Comparison of ENCODE assay signal across 1 cellular context in the genomic region with DNA sequence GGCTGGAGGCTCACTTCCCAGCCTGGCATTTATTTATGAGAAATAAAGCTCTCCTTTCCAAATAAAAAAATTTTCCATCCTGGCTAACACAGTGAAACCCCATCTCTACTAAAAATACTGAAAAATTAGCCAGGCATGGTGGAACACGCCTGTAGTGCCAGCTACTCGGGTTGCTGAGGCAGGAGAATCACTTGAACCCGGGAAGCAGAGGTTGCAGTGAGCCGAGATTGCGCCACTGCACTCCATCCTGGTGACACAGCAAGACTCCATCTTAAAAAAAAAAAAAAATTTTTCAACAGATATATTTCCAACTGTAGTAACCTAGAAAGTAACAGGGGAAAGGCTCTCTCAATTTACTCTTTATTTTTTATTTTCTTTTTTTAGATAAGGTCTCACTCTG.
A peak's percentile ranks its signal among the peaks of the same experiment; 100 is the strongest.
TF ChIP-seq lines count a peak whose summit lies in the region.

No MANE protein-coding gene starts in this region.

TF ChIP-seq in K562, 482 proteins besides CTCF, POLR2A, EP300 and RAD21:
- TF ChIP-seq GTF2E2 (tag; IDR thresholded peaks at IDR 0.05) = no peak
- no peak for TF ChIP-seq TSC22D4 (tag; IDR thresholded peaks at IDR 0.05)
- no peak for TF ChIP-seq PML (IDR thresholded peaks at IDR 0.05; ENCODE audit: low read length)
- TF ChIP-seq PBX2 (CRISPR knock-in tag; IDR thresholded peaks at IDR 0.05; ENCODE audit: low read depth) = no peak
- TF ChIP-seq PBX2 (tag; conservative IDR thresholded peaks at IDR 0.05; ENCODE audit: low read depth) = no peak
- no peak for TF ChIP-seq CBFB (CRISPR knock-in tag; IDR thresholded peaks at IDR 0.05)
- TF ChIP-seq CEBPB (tag; IDR thresholded peaks at IDR 0.05) = peak; percentile 30; the same call in 1 of the 2 replicates
- TF ChIP-seq, protein P1, sequence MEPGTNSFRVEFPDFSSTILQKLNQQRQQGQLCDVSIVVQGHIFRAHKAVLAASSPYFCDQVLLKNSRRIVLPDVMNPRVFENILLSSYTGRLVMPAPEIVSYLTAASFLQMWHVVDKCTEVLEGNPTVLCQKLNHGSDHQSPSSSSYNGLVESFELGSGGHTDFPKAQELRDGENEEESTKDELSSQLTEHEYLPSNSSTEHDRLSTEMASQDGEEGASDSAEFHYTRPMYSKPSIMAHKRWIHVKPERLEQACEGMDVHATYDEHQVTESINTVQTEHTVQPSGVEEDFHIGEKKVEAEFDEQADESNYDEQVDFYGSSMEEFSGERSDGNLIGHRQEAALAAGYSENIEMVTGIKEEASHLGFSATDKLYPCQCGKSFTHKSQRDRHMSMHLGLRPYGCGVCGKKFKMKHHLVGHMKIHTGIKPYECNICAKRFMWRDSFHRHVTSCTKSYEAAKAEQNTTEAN (CRISPR knock-in tag; IDR thresholded peaks at IDR 0.05) = no peak
- no peak for TF ChIP-seq BRF2 (IDR thresholded peaks at IDR 0.05; ENCODE audit: borderline replicate concordance, insufficient read depth, insufficient read length)
- TF ChIP-seq DIDO1 (tag; IDR thresholded peaks at IDR 0.05; ENCODE audit: low read depth) = no peak
